ENCODE assay signal across 7 cellular contexts in genomic region chr3:50365842-50366220, GRCh38. TPM values are rescaled to one million over a fixed set of nuclear protein-coding genes. Genes with fewer than 3 reads are reported as not detected.
A peak's percentile ranks its signal among the peaks of the same experiment; 100 is the strongest.
DNase-seq lines count a peak whose midpoint lies in the region; ATAC-seq and TF ChIP-seq lines count a peak whose summit lies in the region.
"Had no signal": no experiment of that assay in that cellular context is flagged by ENCODE, and none has a peak within 500 bp of the region (broad histone marks: within the 10 kb centered on the region; RNA-seq: fewer than 3 reads in every experiment).

No MANE protein-coding gene starts in this region.

- no peak for TF ChIP-seq CTCF in colonic mucosa (IDR thresholded peaks at IDR 0.05)

- H3K36me3 ChIP-seq in NT2/D1 (ENCODE audit: insufficient read depth, insufficient read length, low read length) (no peaks in the 10 kb centered on the region), colonic mucosa (no peaks in the 10 kb centered on the region)

- H3K4me3 ChIP-seq in NT2/D1 (ENCODE audit: insufficient read length, low read depth) = no peak overlapping the region
- H3K4me3 ChIP-seq in colonic mucosa = peak overlapping the region; percentile 66
- peak overlapping the region; percentile 44 to 57 (median 51) for H3K4me3 ChIP-seq in skin epidermis

- intact Hi-C loops in colonic mucosa (cut with DNase I) = loop anchor here (5.0 kb wide), 1 partner anchor 181 kb away; no protein-coding TSS in a partner anchor

- H3K4me1 ChIP-seq in NT2/D1 (ENCODE audit: insufficient read depth, insufficient read length) = peaks cover 13% of the 10 kb centered on the region
- no peaks in the 10 kb centered on the region for H3K4me1 ChIP-seq in colonic mucosa

- peaks cover 18% of the 10 kb centered on the region for H3K27me3 ChIP-seq in NT2/D1 (ENCODE audit: insufficient read depth, insufficient read length)
- H3K27me3 ChIP-seq in colonic mucosa = no peaks in the 10 kb centered on the region

- H3K9ac ChIP-seq in NT2/D1 (ENCODE audit: insufficient read length, low read depth) (peak overlapping the region; percentile 79), colonic mucosa (ENCODE audit: low read depth in 2 of 2, low read length in 2 of 2) (peak overlapping the region; percentile 62 to 84)

- no peak for ATAC-seq in HG03521 (IDR thresholded peaks at IDR 0.05; ENCODE audit: unreplicated experiment)
- ATAC-seq in GM18909 (IDR thresholded peaks at IDR 0.05; ENCODE audit: poor library complexity, unreplicated experiment) = no peak

- DNase-seq in NT2/D1 (ENCODE audit: low read depth, low spot score) (no peak), colonic mucosa (no peak), NCI-H187 treated with DMSO at 0.1 percent for 48 hours (lab: John Stamatoyannopoulos, UW) (no peak)
- DNase-seq: NCI-H524 had no signal

- H3K27ac ChIP-seq in colonic mucosa (no peak overlapping the region), skin epidermis (peak overlapping the region in 13 of 21 experiments; percentile 29 to 84 (median 59))

- H3K9me3 ChIP-seq in NT2/D1 (ENCODE audit: insufficient read depth, low read length) = no peaks in the 10 kb centered on the region
- no peaks in the 10 kb centered on the region for H3K9me3 ChIP-seq in colonic mucosa

RNA-seq across cellular contexts. Expression of gene TMEM115, which starts 6.5 kb away (rescaled TPM):
- 10 to 100 TPM; 42.1 to 45.0 TPM for total RNA-seq in colonic mucosa

RNA-seq across cellular contexts. Expression of gene CYB561D2, which starts 15.2 kb away (rescaled TPM):
- total RNA-seq in colonic mucosa = 10 to 100 TPM; 30.9 to 46.2 TPM

RNA-seq across cellular contexts. Expression of gene NPRL2, which starts 15.3 kb away (rescaled TPM):
- total RNA-seq in colonic mucosa = 10 to 100 TPM; 23.2 to 29.6 TPM

RNA-seq across cellular contexts. Expression of gene ZMYND10, which starts 20.3 kb away (rescaled TPM):
- 1 to 10 TPM in 1 of 2 donors, under 1 TPM in 1; 0.37 to 1.5 TPM for total RNA-seq in colonic mucosa

RNA-seq across cellular contexts. Expression of gene RASSF1, which starts 25.2 kb away (rescaled TPM):
- total RNA-seq in colonic mucosa = 10 to 100 TPM; 20.6 to 28.2 TPM
